Comparison of ENCODE assay signal across 14 cellular contexts in the genomic region with DNA sequence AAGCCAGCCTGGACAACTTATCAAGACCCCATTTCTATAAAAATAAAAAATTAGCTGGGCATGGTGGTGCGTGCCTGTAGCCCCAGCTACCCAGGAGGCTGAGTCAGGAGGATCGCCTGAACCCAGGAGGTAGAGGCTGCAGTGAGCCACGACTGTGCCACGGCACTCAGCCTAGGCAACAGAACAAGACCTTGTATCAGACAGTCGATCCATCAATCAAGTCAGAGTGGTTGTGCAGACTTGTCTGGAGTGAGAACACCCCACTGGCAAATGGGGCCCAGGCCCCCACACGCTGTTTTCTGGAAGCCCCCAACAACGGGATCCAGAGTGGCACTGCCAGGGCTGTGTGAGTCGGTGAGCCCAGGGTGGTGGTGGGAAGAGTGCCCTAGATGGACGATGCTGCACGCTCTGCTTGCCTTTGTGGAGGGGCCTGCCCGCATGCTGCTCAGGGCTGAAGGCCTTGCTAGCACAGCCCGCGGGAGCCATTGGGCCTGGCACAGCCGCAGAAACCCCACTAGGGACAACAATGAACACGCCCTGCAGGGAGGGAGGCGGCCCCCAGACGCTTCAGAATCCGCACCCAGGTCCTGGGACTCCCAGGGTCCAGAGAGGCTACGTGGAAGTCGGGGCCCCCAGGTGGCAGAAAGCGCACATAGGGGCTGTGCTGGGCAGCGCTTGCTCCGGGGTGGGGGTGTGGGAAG.
"Had no signal": no experiment of that assay in that cellular context is flagged by ENCODE, and none has a peak within 500 bp of the region (broad histone marks: within the 10 kb centered on the region; RNA-seq: fewer than 3 reads in every experiment).

No MANE protein-coding gene starts in this region.

- H3K4me1 ChIP-seq: thyroid gland, upper lobe of right lung had no signal

- H3K27ac Mint-ChIP-seq: activated naive CD4-positive, alpha-beta T cell treated with anti-CD3 and anti-CD28 coated beads for 36 hours; naive B cell; stimulated activated naive CD8-positive, alpha-beta T cell treated with anti-CD3 and anti-CD28 coated beads, Interleukin-15, Interleukin-2, amounts not matched to agents 100 ng/mL and 50 ng/mL, for 24 hours had no signal

- H3K4me3 ChIP-seq: thyroid gland, upper lobe of right lung had no signal

- H3K36me3 Mint-ChIP-seq: WTC11 had no signal

- H3K27me3 ChIP-seq: thyroid gland, upper lobe of right lung had no signal

- H3K27ac ChIP-seq: thyroid gland, upper lobe of right lung had no signal

- H3K9me3 Mint-ChIP-seq: activated naive CD4-positive, alpha-beta T cell treated with anti-CD3 and anti-CD28 coated beads for 36 hours; stimulated activated naive CD8-positive, alpha-beta T cell treated with anti-CD3 and anti-CD28 coated beads, Interleukin-15, Interleukin-2, amounts not matched to agents 100 ng/mL and 50 ng/mL, for 24 hours; WTC11 had no signal

- H3K4me1 Mint-ChIP-seq: WTC11 had no signal

- H3K4me3 Mint-ChIP-seq: activated naive CD4-positive, alpha-beta T cell treated with anti-CD3 and anti-CD28 coated beads for 36 hours; naive B cell; stimulated activated naive CD8-positive, alpha-beta T cell treated with anti-CD3 and anti-CD28 coated beads, Interleukin-15, Interleukin-2, amounts not matched to agents 100 ng/mL and 50 ng/mL, for 24 hours; WTC11 had no signal

- H3K9me3 ChIP-seq: thyroid gland had no signal

- H3K27me3 Mint-ChIP-seq: naive B cell; stimulated activated naive CD8-positive, alpha-beta T cell treated with anti-CD3 and anti-CD28 coated beads, Interleukin-15, Interleukin-2, amounts not matched to agents 100 ng/mL and 50 ng/mL, for 24 hours had no signal

- DNase-seq: activated naive CD4-positive, alpha-beta T cell treated with anti-CD3 and anti-CD28 coated beads for 36 hours; activated T-cell treated with anti-CD3 and anti-CD28 coated beads, Interleukin-2, amount 50 U/mL, for 48 hours; amygdala; foreskin fibroblast; mesenchymal stem cell; naive B cell; nucleus accumbens; stimulated activated CD4-positive, alpha-beta T cell treated with anti-CD3 and anti-CD28 coated beads, Interleukin-4, amount 100 ng/mL, for 24 hours; substantia nigra; T-helper 9 cell; thyroid gland; upper lobe of right lung had no signal

- ATAC-seq: upper lobe of right lung, WTC11 had no signal
